In the genomic region with DNA sequence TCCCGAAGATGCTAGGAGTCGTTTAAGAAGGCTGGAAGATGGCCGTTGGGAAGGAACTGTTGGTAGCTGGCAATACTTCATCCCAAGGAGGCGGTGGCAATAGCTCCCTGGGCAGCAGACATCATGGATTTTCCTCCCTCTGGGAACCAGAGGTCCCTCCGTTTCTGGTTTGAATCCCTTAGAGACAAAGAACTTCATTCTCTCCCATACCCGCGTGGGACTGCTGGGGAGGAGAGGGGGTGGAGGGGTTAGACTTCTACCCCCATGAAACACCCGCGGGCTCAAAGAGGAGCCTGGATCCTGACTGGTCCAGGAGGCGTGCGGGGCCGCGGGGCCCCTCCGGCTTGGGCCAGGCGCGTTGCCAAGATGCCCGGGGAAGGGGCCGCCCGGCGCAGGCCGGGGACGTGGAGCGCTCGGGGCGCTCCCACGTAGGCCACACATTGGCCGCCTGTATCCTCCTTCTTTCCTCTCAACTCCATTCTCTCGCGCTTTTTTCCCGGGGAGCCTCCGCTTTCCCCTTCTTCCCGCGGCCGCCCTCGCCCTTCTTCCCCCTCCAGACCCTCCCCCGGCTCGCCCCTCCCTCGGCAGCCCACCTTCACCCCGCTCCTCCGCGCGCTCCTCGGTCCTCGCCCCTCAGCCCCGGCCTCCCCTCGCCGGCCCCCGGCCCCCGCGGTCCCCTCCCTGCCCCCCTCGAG, we compare ENCODE assay signal across 1 cellular context.
TF ChIP-seq lines count a peak whose summit lies in the region.

No MANE protein-coding gene starts in this region.

TF ChIP-seq in HepG2, 621 proteins besides CTCF, POLR2A, EP300 and RAD21 (continued from another document):
- TF ChIP-seq, protein P1, sequence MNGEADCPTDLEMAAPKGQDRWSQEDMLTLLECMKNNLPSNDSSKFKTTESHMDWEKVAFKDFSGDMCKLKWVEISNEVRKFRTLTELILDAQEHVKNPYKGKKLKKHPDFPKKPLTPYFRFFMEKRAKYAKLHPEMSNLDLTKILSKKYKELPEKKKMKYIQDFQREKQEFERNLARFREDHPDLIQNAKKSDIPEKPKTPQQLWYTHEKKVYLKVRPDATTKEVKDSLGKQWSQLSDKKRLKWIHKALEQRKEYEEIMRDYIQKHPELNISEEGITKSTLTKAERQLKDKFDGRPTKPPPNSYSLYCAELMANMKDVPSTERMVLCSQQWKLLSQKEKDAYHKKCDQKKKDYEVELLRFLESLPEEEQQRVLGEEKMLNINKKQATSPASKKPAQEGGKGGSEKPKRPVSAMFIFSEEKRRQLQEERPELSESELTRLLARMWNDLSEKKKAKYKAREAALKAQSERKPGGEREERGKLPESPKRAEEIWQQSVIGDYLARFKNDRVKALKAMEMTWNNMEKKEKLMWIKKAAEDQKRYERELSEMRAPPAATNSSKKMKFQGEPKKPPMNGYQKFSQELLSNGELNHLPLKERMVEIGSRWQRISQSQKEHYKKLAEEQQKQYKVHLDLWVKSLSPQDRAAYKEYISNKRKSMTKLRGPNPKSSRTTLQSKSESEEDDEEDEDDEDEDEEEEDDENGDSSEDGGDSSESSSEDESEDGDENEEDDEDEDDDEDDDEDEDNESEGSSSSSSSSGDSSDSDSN (CRISPR knock-in tag; IDR thresholded peaks at IDR 0.05) = peak; percentile 52; the same call in 1 of the 2 replicates
- TF ChIP-seq CREM (IDR thresholded peaks at IDR 0.05) (no peak), CREM (CRISPR knock-in tag; IDR thresholded peaks at IDR 0.05) (no peak), ZNF143 (CRISPR knock-in tag; IDR thresholded peaks at IDR 0.05) (0 out of 2 replicates have a peak, but pooled peaks have one; percentile 42), ASH2L (IDR thresholded peaks at IDR 0.05; ENCODE audit: insufficient read length, low read depth, low read length) (peak; percentile 57), KLF13 (CRISPR knock-in tag; IDR thresholded peaks at IDR 0.05) (0 out of 2 replicates have a peak, but pooled peaks have one; percentile 5), SP2 (CRISPR knock-in tag; IDR thresholded peaks at IDR 0.05) (no peak), POLR2G (IDR thresholded peaks at IDR 0.05; ENCODE audit: low read depth, low read length) (peak; percentile 56; the same call in 1 of the 2 replicates), PITX1 (CRISPR knock-in tag; IDR thresholded peaks at IDR 0.05) (peak; percentile 4; the same call in 1 of the 2 replicates), ZNF772 (CRISPR knock-in tag; IDR thresholded peaks at IDR 0.05) (0 out of 2 replicates have a peak, but pooled peaks have one; percentile 11), NR2F2 (IDR thresholded peaks at IDR 0.05; ENCODE audit: borderline replicate concordance, low read depth) (0 out of 2 replicates have a peak, but pooled peaks have one; percentile 16), RBM22 (optimal IDR thresholded peaks at IDR 0.05; ENCODE audit: low read length) (no peak), MAF1 (CRISPR knock-in tag; IDR thresholded peaks at IDR 0.05; ENCODE audit: borderline replicate concordance) (no peak), ZNF274 (CRISPR knock-in tag; IDR thresholded peaks at IDR 0.05) (0 out of 2 replicates have a peak, but pooled peaks have one; percentile 24), TAF15 (IDR thresholded peaks at IDR 0.05; ENCODE audit: low read depth, low read length, poor library complexity, severe bottlenecking) (no peak), ZC3H4 (CRISPR knock-in tag; IDR thresholded peaks at IDR 0.05; ENCODE audit: borderline replicate concordance) (0 out of 2 replicates have a peak, but pooled peaks have one; percentile 28), SNRNP70 (IDR thresholded peaks at IDR 0.05; ENCODE audit: low read depth, low read length) (no peak), KLF16 (CRISPR knock-in tag; IDR thresholded peaks at IDR 0.05) (0 out of 4 replicates have a peak, but pooled peaks of 1 of the 2 experiments have one; percentile 3), EEA1 (CRISPR knock-in tag; IDR thresholded peaks at IDR 0.05; ENCODE audit: borderline replicate concordance) (0 out of 2 replicates have a peak, but pooled peaks have one; percentile 21), XRCC5 (optimal IDR thresholded peaks at IDR 0.05; ENCODE audit: low read length) (peak; percentile 49), ZNF644 (CRISPR knock-in tag; IDR thresholded peaks at IDR 0.05; ENCODE audit: low read depth) (no peak), RFXAP (CRISPR knock-in tag; IDR thresholded peaks at IDR 0.05; ENCODE audit: borderline replicate concordance) (no peak), ZNF3 (CRISPR knock-in tag; IDR thresholded peaks at IDR 0.05) (no peak), ARNTL (CRISPR knock-in tag; IDR thresholded peaks at IDR 0.05) (no peak), NFKB2 (CRISPR knock-in tag; IDR thresholded peaks at IDR 0.05; ENCODE audit: borderline replicate concordance) (no peak), MAZ (IDR thresholded peaks at IDR 0.05; ENCODE audit: borderline replicate concordance, low read depth, low read length) (0 out of 2 replicates have a peak, but pooled peaks have one; percentile 8), MAZ (CRISPR knock-in tag; IDR thresholded peaks at IDR 0.05; ENCODE audit: low read depth) (no peak; the same call in 1 of the 2 replicates), ZNF607 (CRISPR knock-in tag; IDR thresholded peaks at IDR 0.05; ENCODE audit: borderline replicate concordance) (peak; percentile 17; the same call in 1 of the 2 replicates), MXI1 (IDR thresholded peaks at IDR 0.05; ENCODE audit: borderline replicate concordance, low read depth, low read length) (peak; percentile 25; the same call in 1 of the 3 replicates)
- TF ChIP-seq, protein P2, sequence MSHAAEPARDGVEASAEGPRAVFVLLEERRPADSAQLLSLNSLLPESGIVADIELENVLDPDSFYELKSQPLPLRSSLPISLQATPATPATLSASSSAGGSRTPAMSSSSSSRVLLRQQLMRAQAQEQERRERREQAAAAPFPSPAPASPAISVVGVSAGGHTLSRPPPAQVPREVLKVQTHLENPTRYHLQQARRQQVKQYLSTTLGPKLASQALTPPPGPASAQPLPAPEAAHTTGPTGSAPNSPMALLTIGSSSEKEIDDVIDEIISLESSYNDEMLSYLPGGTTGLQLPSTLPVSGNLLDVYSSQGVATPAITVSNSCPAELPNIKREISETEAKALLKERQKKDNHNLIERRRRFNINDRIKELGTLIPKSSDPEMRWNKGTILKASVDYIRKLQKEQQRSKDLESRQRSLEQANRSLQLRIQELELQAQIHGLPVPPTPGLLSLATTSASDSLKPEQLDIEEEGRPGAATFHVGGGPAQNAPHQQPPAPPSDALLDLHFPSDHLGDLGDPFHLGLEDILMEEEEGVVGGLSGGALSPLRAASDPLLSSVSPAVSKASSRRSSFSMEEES (CRISPR knock-in tag; IDR thresholded peaks at IDR 0.05) = 0 out of 2 replicates have a peak, but pooled peaks have one; percentile 9
- TF ChIP-seq, protein P3, sequence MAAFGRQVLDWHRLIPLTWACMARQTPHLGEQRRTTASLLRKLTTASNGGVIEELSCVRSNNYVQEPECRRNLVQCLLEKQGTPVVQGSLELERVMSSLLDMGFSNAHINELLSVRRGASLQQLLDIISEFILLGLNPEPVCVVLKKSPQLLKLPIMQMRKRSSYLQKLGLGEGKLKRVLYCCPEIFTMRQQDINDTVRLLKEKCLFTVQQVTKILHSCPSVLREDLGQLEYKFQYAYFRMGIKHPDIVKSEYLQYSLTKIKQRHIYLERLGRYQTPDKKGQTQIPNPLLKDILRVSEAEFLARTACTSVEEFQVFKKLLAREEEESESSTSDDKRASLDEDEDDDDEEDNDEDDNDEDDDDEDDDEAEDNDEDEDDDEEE (CRISPR knock-in tag; IDR thresholded peaks at IDR 0.05) = no peak
- TF ChIP-seq, protein P4, sequence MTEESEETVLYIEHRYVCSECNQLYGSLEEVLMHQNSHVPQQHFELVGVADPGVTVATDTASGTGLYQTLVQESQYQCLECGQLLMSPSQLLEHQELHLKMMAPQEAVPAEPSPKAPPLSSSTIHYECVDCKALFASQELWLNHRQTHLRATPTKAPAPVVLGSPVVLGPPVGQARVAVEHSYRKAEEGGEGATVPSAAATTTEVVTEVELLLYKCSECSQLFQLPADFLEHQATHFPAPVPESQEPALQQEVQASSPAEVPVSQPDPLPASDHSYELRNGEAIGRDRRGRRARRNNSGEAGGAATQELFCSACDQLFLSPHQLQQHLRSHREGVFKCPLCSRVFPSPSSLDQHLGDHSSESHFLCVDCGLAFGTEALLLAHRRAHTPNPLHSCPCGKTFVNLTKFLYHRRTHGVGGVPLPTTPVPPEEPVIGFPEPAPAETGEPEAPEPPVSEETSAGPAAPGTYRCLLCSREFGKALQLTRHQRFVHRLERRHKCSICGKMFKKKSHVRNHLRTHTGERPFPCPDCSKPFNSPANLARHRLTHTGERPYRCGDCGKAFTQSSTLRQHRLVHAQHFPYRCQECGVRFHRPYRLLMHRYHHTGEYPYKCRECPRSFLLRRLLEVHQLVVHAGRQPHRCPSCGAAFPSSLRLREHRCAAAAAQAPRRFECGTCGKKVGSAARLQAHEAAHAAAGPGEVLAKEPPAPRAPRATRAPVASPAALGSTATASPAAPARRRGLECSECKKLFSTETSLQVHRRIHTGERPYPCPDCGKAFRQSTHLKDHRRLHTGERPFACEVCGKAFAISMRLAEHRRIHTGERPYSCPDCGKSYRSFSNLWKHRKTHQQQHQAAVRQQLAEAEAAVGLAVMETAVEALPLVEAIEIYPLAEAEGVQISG (CRISPR knock-in tag; IDR thresholded peaks at IDR 0.05) = 0 out of 2 replicates have a peak, but pooled peaks have one; percentile 19
- TF ChIP-seq, protein P5, sequence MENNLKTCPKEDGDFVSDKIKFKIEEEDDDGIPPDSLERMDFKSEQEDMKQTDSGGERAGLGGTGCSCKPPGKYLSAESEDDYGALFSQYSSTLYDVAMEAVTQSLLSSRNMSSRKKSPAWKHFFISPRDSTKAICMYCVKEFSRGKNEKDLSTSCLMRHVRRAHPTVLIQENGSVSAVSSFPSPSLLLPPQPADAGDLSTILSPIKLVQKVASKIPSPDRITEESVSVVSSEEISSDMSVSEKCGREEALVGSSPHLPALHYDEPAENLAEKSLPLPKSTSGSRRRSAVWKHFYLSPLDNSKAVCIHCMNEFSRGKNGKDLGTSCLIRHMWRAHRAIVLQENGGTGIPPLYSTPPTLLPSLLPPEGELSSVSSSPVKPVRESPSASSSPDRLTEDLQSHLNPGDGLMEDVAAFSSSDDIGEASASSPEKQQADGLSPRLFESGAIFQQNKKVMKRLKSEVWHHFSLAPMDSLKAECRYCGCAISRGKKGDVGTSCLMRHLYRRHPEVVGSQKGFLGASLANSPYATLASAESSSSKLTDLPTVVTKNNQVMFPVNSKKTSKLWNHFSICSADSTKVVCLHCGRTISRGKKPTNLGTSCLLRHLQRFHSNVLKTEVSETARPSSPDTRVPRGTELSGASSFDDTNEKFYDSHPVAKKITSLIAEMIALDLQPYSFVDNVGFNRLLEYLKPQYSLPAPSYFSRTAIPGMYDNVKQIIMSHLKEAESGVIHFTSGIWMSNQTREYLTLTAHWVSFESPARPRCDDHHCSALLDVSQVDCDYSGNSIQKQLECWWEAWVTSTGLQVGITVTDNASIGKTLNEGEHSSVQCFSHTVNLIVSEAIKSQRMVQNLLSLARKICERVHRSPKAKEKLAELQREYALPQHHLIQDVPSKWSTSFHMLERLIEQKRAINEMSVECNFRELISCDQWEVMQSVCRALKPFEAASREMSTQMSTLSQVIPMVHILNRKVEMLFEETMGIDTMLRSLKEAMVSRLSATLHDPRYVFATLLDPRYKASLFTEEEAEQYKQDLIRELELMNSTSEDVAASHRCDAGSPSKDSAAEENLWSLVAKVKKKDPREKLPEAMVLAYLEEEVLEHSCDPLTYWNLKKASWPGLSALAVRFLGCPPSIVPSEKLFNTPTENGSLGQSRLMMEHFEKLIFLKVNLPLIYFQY (CRISPR knock-in tag; IDR thresholded peaks at IDR 0.05; ENCODE audit: borderline replicate concordance) = 0 out of 2 replicates have a peak, but pooled peaks have one; percentile 40
- TF ChIP-seq, protein P6, sequence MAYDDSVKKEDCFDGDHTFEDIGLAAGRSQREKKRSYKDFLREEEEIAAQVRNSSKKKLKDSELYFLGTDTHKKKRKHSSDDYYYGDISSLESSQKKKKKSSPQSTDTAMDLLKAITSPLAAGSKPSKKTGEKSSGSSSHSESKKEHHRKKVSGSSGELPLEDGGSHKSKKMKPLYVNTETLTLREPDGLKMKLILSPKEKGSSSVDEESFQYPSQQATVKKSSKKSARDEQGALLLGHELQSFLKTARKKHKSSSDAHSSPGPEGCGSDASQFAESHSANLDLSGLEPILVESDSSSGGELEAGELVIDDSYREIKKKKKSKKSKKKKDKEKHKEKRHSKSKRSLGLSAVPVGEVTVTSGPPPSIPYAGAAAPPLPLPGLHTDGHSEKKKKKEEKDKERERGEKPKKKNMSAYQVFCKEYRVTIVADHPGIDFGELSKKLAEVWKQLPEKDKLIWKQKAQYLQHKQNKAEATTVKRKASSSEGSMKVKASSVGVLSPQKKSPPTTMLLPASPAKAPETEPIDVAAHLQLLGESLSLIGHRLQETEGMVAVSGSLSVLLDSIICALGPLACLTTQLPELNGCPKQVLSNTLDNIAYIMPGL (CRISPR knock-in tag; IDR thresholded peaks at IDR 0.05; ENCODE audit: borderline replicate concordance in 1 of 2, low read depth in 1 of 2) = peak in 1 of 2 experiments; percentile 6; a peak in 2 of 4 replicates
